Comparison of ENCODE assay signal across 25 cellular contexts in genomic region chrX:43899878-43900815, GRCh38. TPM values are rescaled to one million over a fixed set of nuclear protein-coding genes. Genes with fewer than 3 reads are reported as not detected.
DNase-seq lines count a peak whose midpoint lies in the region; ATAC-seq and TF ChIP-seq lines count a peak whose summit lies in the region.
"Had no signal": no experiment of that assay in that cellular context is flagged by ENCODE, and none has a peak within 500 bp of the region (broad histone marks: within the 10 kb centered on the region; RNA-seq: fewer than 3 reads in every experiment).

No MANE protein-coding gene starts in this region.

- 71 to 93% methylated on average over 5 of the region's 5 CpGs for WGBS in lower leg skin, 2 donors

- peak; percentile 78 for ATAC-seq in GM23338
- ATAC-seq: CD8-positive, alpha-beta T cell had no signal

- DNase-seq in GM23338 (ENCODE audit: low spot score) = peak; percentile 35
- no peak for DNase-seq in adipocyte (ENCODE audit: low read depth)
- DNase-seq in iPS-NIHi11 (ENCODE audit: low spot score) = peak; percentile 12
- no peak for DNase-seq in dermis blood vessel endothelial cell
- DNase-seq in lower leg skin (ENCODE audit: low spot score in 2 of 2) = no peak
- DNase-seq in kidney tubule cell (ENCODE audit: low spot score) = no peak
- DNase-seq in NCI-H187 (lab: John Stamatoyannopoulos, UW) = no peak
- DNase-seq: 8988T; AML-193; C1 segment of cervical spinal cord; CD8-positive, alpha-beta T cell; DND-41; HCEC 1CT; MM.1S; NCI-H1048; NCI-H1417 treated with DMSO at 0.1 percent for 48 hours; NCI-H1930; NCI-H2227 treated with DMSO at 0.1 percent for 48 hours; NCI-H510A treated with DMSO at 0.1 percent for 48 hours; NCI-H748 treated with DMSO at 0.1 percent for 48 hours; SIG-M5; SK-N-SH had no signal

- no peaks in the 10 kb centered on the region for H3K36me3 Mint-ChIP-seq in GM23338 (ENCODE audit: low read depth)
- H3K36me3 Mint-ChIP-seq: CD8-positive, alpha-beta T cell had no signal

- H3K9me2 ChIP-seq in GM23338 (ENCODE audit: insufficient read depth) = no peaks in the 10 kb centered on the region
- H3K9me2 ChIP-seq: SK-N-SH had no signal

- H3K27me3 ChIP-seq in GM23338 (ENCODE audit: insufficient read depth) (no peaks in the 10 kb centered on the region), adipocyte (replicated peaks; ENCODE audit: control insufficient read depth, insufficient read depth, low read length) (peaks cover 8% of the 10 kb centered on the region), skeletal muscle tissue (ENCODE audit: control insufficient read depth in 3 of 3, insufficient read depth in 3 of 3, low read length in 3 of 3) (peaks cover 0 to 3% (median 0%) of the 10 kb centered on the region in 3 donors)

- no peak for TF ChIP-seq POLR2A in lower leg skin (IDR thresholded peaks at IDR 0.05)

- 0 out of 2 replicates have a peak overlapping the region, but pooled peaks have one; percentile 38 for H2AFZ ChIP-seq in GM23338

- no peaks in the 10 kb centered on the region for H3K79me2 ChIP-seq in GM23338 (replicated peaks; ENCODE audit: insufficient read depth)

- H3K4me1 Mint-ChIP-seq in GM23338 = peaks cover 12% of the 10 kb centered on the region

- H3K4me3 ChIP-seq in GM23338 (no peak overlapping the region), adipocyte (ENCODE audit: low read length) (no peak overlapping the region), skeletal muscle tissue (ENCODE audit: low read length in 3 of 3) (no peak overlapping the region), lower leg skin (ENCODE audit: low read depth, poor library complexity, severe bottlenecking) (no peak overlapping the region)

- peak overlapping the region; percentile 28; the same call in 1 of the 2 replicates for H3K4me2 ChIP-seq in GM23338
- H3K4me2 ChIP-seq: SK-N-SH had no signal

- H3K9ac ChIP-seq in adipocyte (ENCODE audit: low read length) (peak overlapping the region; percentile 25), skeletal muscle tissue (ENCODE audit: low read depth in 1 of 3, low read length in 3 of 3) (no peak overlapping the region)
- H3K9ac ChIP-seq: SK-N-SH had no signal

- H3K27ac ChIP-seq in GM23338 (ENCODE audit: low read depth) (peak overlapping the region; percentile 69; the same call in 1 of the 2 replicates), skeletal muscle tissue (ENCODE audit: low read depth, low read length) (peak overlapping the region; percentile 57)

- no peaks in the 10 kb centered on the region for H3F3A ChIP-seq in GM23338 (replicated peaks; ENCODE audit: low read depth)

- TF ChIP-seq CTCF in GM23338 (conservative IDR thresholded peaks at IDR 0.05; ENCODE audit: low read depth in 2 of 2) (no peak), lower leg skin (IDR thresholded peaks at IDR 0.05) (no peak)

- H3K4me3 Mint-ChIP-seq in GM23338 = 0 out of 3 replicates have a peak overlapping the region, but pooled peaks have one; percentile 47
- H3K4me3 Mint-ChIP-seq: CD8-positive, alpha-beta T cell had no signal

- H3K36me3 ChIP-seq in GM23338 (ENCODE audit: insufficient read depth) (no peaks in the 10 kb centered on the region), adipocyte (ENCODE audit: control insufficient read depth, insufficient read depth, low read length, severe bottlenecking) (no peaks in the 10 kb centered on the region), skeletal muscle tissue (ENCODE audit: control insufficient read depth in 3 of 3, insufficient read depth in 3 of 3, low read length in 3 of 3) (no peaks in the 10 kb centered on the region)

- H3K27ac Mint-ChIP-seq in GM23338 = peak overlapping the region; percentile 94
- H3K27ac Mint-ChIP-seq: CD8-positive, alpha-beta T cell had no signal

- peaks cover 1% of the 10 kb centered on the region for H3K27me3 Mint-ChIP-seq in GM23338 (ENCODE audit: insufficient read depth, low read depth, poor library complexity)

- no peaks in the 10 kb centered on the region for H4K20me1 ChIP-seq in GM23338 (replicated peaks; ENCODE audit: insufficient read depth)

- no peaks in the 10 kb centered on the region for H3K9me3 Mint-ChIP-seq in GM23338
- H3K9me3 Mint-ChIP-seq: CD8-positive, alpha-beta T cell had no signal

- intact Hi-C loops in lower leg skin (cut with DNase I; ENCODE audit: low total_unique reads) = no loop called here

- H3K9me3 ChIP-seq in adipocyte (ENCODE audit: control insufficient read depth, low read length) (peaks cover 3% of the 10 kb centered on the region), skeletal muscle tissue (ENCODE audit: control insufficient read depth in 3 of 3, low read length in 3 of 3) (no peaks in the 10 kb centered on the region)
- H3K9me3 ChIP-seq: SK-N-SH had no signal

- H3K4me1 ChIP-seq in GM23338 (ENCODE audit: insufficient read depth) = no peaks in the 10 kb centered on the region
- H3K4me1 ChIP-seq in adipocyte (ENCODE audit: control insufficient read depth, insufficient read depth, low read length) = peaks cover 22% of the 10 kb centered on the region
- peaks cover 3 to 14% (median 13%) of the 10 kb centered on the region in 3 donors for H3K4me1 ChIP-seq in skeletal muscle tissue (ENCODE audit: control insufficient read depth in 3 of 3, insufficient read depth in 3 of 3, low read length in 3 of 3)

TF ChIP-seq in GM23338, 12 proteins besides CTCF, POLR2A, EP300 and RAD21:
- no peak for TF ChIP-seq ZNF331 (CRISPR knock-in tag; IDR thresholded peaks at IDR 0.05; ENCODE audit: low read depth)
- no peak for TF ChIP-seq REST (IDR thresholded peaks at IDR 0.05; ENCODE audit: unreplicated experiment)
- TF ChIP-seq CREB1 (CRISPR knock-in tag; IDR thresholded peaks at IDR 0.05; ENCODE audit: low read depth) = peak; percentile 41
- TF ChIP-seq POLR2AphosphoS5 (IDR thresholded peaks at IDR 0.05; ENCODE audit: low read depth) = no peak
- no peak for TF ChIP-seq ZNF114 (CRISPR knock-in tag; IDR thresholded peaks at IDR 0.05)
- no peak for TF ChIP-seq NANOG (IDR thresholded peaks at IDR 0.05; ENCODE audit: borderline replicate concordance)

RNA-seq across cellular contexts. Expression of gene MAOB, which starts 17.9 kb away (rescaled TPM):
- total RNA-seq in GM23338 (2014; rRNA removed; shearing (Covaris generic)) = 0.39 and 1.0 TPM in 2 replicates
- 1.1 and 1.3 TPM in 2 replicates for polyA plus RNA-seq in GM23338 (2016; fragmentation: Nextera tagmentation; extraction: Ambion mirVana)
- 1.0 TPM for total RNA-seq in skeletal muscle tissue
- 0.23 TPM in 1 of 2 replicates, not detected in the other for total RNA-seq in dermis blood vessel endothelial cell
- total RNA-seq in lower leg skin = 1 to 10 TPM in 3 of 4 donors, under 1 TPM in 1; 0.34 to 6.3 (median 3.7) TPM
- total RNA-seq: CD8-positive, alpha-beta T cell; G401; LHCN-M2 had no signal

Comparison
In these comparisons a context has a peak if more than half of its experiments do, and no peak if none do; other contexts are left out.
1. DNase-seq: peak in GM23338 (single experiment) and iPS-NIHi11 (single experiment); none in adipocyte (single experiment), dermis blood vessel endothelial cell (single experiment), lower leg skin (0 of 2), kidney tubule cell (single experiment) and NCI-H187 (0 of 2).